Comparison of ENCODE assay signal across 23 cellular contexts in genomic region chr6:23244300-23244699, GRCh38.
DNase-seq lines count a peak whose midpoint lies in the region; ATAC-seq and TF ChIP-seq lines count a peak whose summit lies in the region.
"Had no signal": no experiment of that assay in that cellular context is flagged by ENCODE, and none has a peak within 500 bp of the region (broad histone marks: within the 10 kb centered on the region; RNA-seq: fewer than 3 reads in every experiment).

No MANE protein-coding gene starts in this region.

- H3K18ac ChIP-seq in neuronal stem cell (ENCODE audit: low read length) = no peak overlapping the region

- no peak overlapping the region for H3K27ac ChIP-seq in neuronal stem cell (replicated peaks; ENCODE audit: low read length)
- H3K27ac ChIP-seq: cardiac muscle cell, SJCRH30, thyroid gland had no signal

- H3K36me3 ChIP-seq in neuronal stem cell (replicated peaks in 1 of 2; ENCODE audit: control insufficient read depth in 2 of 2, insufficient read depth in 2 of 2, low read length in 2 of 2) = no peaks in the 10 kb centered on the region
- H3K36me3 ChIP-seq: cardiac muscle cell, SJCRH30, thyroid gland had no signal

- H3K4ac ChIP-seq in neuronal stem cell (ENCODE audit: low read length) = no peak overlapping the region

- no peak for ATAC-seq in left lobe of liver
- ATAC-seq: left cardiac atrium; stimulated activated effector memory CD8-positive, alpha-beta T cell treated with anti-CD3 and anti-CD28 coated beads, Interleukin-12 subunit alpha, Interleukin-12 subunit beta, amount 100 ng/mL, for 72 hours had no signal

- no peak overlapping the region for H2AFZ ChIP-seq in neuronal stem cell (ENCODE audit: low read length)

- no peak overlapping the region for H2AK5ac ChIP-seq in neuronal stem cell (ENCODE audit: low read depth, low read length)

- no peak overlapping the region for H2BK5ac ChIP-seq in neuronal stem cell (ENCODE audit: low read length)

- no peak overlapping the region for H4K91ac ChIP-seq in neuronal stem cell (ENCODE audit: low read depth, low read length, poor library complexity)

- no peaks in the 10 kb centered on the region for H3K79me1 ChIP-seq in neuronal stem cell (ENCODE audit: low read depth, low read length)

- H2BK120ac ChIP-seq in neuronal stem cell (ENCODE audit: low read depth, low read length) = no peak overlapping the region

- no peaks in the 10 kb centered on the region for H3K27me3 ChIP-seq in neuronal stem cell (ENCODE audit: control insufficient read depth in 3 of 3, insufficient read depth in 3 of 3, low read depth in 1 of 3, low read length in 3 of 3)
- H3K27me3 ChIP-seq: cardiac muscle cell, SJCRH30, thyroid gland had no signal

- H2BK12ac ChIP-seq in neuronal stem cell (ENCODE audit: low read length) = no peak overlapping the region

- CTCF ChIA-PET in AG04449 (lab: Yijun Ruan, JAX) = no interaction called here

- POLR2A ChIA-PET in AG04449 (lab: Yijun Ruan, JAX) = no interaction called here

- H3K4me1 ChIP-seq in neuronal stem cell (ENCODE audit: control insufficient read depth in 2 of 2, insufficient read depth in 1 of 2, low read depth in 1 of 2, low read length in 2 of 2) = no peaks in the 10 kb centered on the region
- H3K4me1 ChIP-seq: SJCRH30, thyroid gland had no signal

- no peak for TF ChIP-seq CTCF in AG04449 (IDR thresholded peaks at IDR 0.05; ENCODE audit: insufficient read depth, low read length, missing control alignments)
- no peak for TF ChIP-seq CTCF in foreskin fibroblast (IDR thresholded peaks at IDR 0.05; ENCODE audit: low read depth, low read length)

- H4K8ac ChIP-seq in neuronal stem cell (ENCODE audit: low read depth, low read length) = no peak overlapping the region

- H2BK15ac ChIP-seq in neuronal stem cell (ENCODE audit: low read length) = no peak overlapping the region

- peak; percentile 64 for DNase-seq in AG04449 (ENCODE audit: low read depth, low spot score)
- DNase-seq in HCEC 1CT = peak; percentile 78
- DNase-seq in brain pericyte (ENCODE audit: low read depth, low spot score) = peak; percentile 63
- DNase-seq in foreskin fibroblast = peak; percentile 61 to 83
- no peak for DNase-seq in left lobe of liver (ENCODE audit: low spot score)
- DNase-seq in NCI-H2107 treated with DMSO at 0.1 percent for 48 hours (lab: John Stamatoyannopoulos, UW; ENCODE audit: unreplicated experiment) = no peak
- no peak for DNase-seq in NCI-H1092 (lab: John Stamatoyannopoulos, UW)
- no peak for DNase-seq in neuronal stem cell (ENCODE audit: low spot score)
- DNase-seq: activated naive CD4-positive, alpha-beta T cell treated with anti-CD3 and anti-CD28 coated beads, Interleukin-2, amount 50 U/mL, for 16 hours; activated T-cell treated with anti-CD3 and anti-CD28 coated beads, Interleukin-2, amount 50 U/mL, for 48 hours; CD4-positive, alpha-beta T cell; effector CD4-positive, alpha-beta T cell; H9; left cardiac atrium; midbrain; NCI-H2081 treated with DMSO at 0.1 percent for 48 hours; NCI-H510A treated with DMSO at 0.1 percent for 48 hours; retina; SJCRH30; T-helper 2 cell; thyroid gland had no signal

- H3K23ac ChIP-seq in neuronal stem cell (ENCODE audit: low read depth, low read length, poor library complexity) = no peak overlapping the region

- H3K9me3 ChIP-seq in neuronal stem cell (replicated peaks in 1 of 2; ENCODE audit: control insufficient read depth in 2 of 2, insufficient read depth in 1 of 2, low read depth in 1 of 2, low read length in 2 of 2) = no peaks in the 10 kb centered on the region
- H3K9me3 ChIP-seq: SJCRH30, thyroid gland had no signal

- no peak overlapping the region for H3K14ac ChIP-seq in neuronal stem cell (ENCODE audit: low read length)

- H3K4me3 ChIP-seq in AG04449 (ENCODE audit: low read depth, low read length) (no peak overlapping the region), foreskin fibroblast (ENCODE audit: low read depth in 1 of 2, low read length in 2 of 2) (no peak overlapping the region), neuronal stem cell (ENCODE audit: low read length in 2 of 2) (no peak overlapping the region)
- H3K4me3 ChIP-seq: cardiac muscle cell, SJCRH30, thyroid gland had no signal

- no peak overlapping the region for H3K4me2 ChIP-seq in neuronal stem cell (ENCODE audit: insufficient read depth, low read length, poor library complexity, severe bottlenecking)

- H3K9ac ChIP-seq in neuronal stem cell (ENCODE audit: low read depth, low read length, poor library complexity) = no peak overlapping the region

Comparison
In these comparisons a context has a peak if more than half of its experiments do, and no peak if none do; other contexts are left out.
1. DNase-seq: peak in AG04449 (single experiment), HCEC 1CT (single experiment), brain pericyte (single experiment) and foreskin fibroblast (2 of 2); none in left lobe of liver (single experiment), NCI-H2107 treated with DMSO at 0.1 percent for 48 hours (single experiment), NCI-H1092 (single experiment) and neuronal stem cell (single experiment).